ENCODE assay signal across 23 cellular contexts in the genomic region with DNA sequence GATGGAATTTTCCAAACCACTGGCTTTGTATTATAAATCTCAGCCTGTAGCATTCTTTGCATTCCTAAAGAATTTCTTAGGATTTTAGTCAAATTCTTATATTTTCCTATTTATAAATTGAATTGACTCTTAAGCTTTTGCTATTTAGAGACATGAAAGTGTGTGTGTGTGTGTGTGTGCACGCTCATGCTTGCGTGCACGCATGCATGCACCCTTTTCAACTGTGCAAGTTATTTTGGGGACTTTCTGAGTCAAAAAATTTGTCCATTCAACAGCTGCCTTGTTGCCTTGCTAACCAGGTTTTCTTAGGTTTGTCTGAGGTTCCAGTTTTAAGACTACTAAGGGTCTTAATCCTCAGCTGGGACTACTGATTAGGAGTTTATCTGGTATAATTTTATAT. TPM values are rescaled to one million over a fixed set of nuclear protein-coding genes. Genes with fewer than 3 reads are reported as not detected.
DNase-seq lines count a peak whose midpoint lies in the region; ATAC-seq, FAIRE-seq and TF ChIP-seq lines count a peak whose summit lies in the region.
"Had no signal": no experiment of that assay in that cellular context is flagged by ENCODE, and none has a peak within 500 bp of the region (broad histone marks: within the 10 kb centered on the region; RNA-seq: fewer than 3 reads in every experiment).

No MANE protein-coding gene starts in this region.

- H3K4me3 ChIP-seq in GM12865 (ENCODE audit: low read depth, low read length) (peak overlapping the region; percentile 45), GM12878 (no peak overlapping the region)

- H3K36me3 ChIP-seq in GM12878 (ENCODE audit: control insufficient read depth in 2 of 2, insufficient read depth in 2 of 2, low read length in 1 of 2) = peaks cover 4 to 31% of the 10 kb centered on the region in 2 experiments; a peak in 3 of 4 replicates

- H3K9ac ChIP-seq in GM12878 (ENCODE audit: control insufficient read depth, insufficient read depth, low read length) = peak overlapping the region; percentile 73

- TF ChIP-seq CTCF in GM12865 (IDR thresholded peaks at IDR 0.05; ENCODE audit: insufficient read depth, low read depth, low read length, missing control alignments) (no peak), GM12878 (IDR thresholded peaks at IDR 0.05 in 2 of 3, conservative IDR thresholded peaks at IDR 0.05 in 1 of 3; ENCODE audit: control insufficient read depth in 2 of 3, extremely low read depth in 1 of 3, insufficient read depth in 1 of 3, low read depth in 3 of 3, low read length in 3 of 3) (no peak)

- no peak for FAIRE-seq in GM12878 (lab: Jason Lieb, UNC)
- FAIRE-seq: D721Med had no signal

- H3K4me1 ChIP-seq in GM12878 (ENCODE audit: control insufficient read depth, insufficient read depth, low read length) = peaks cover 47% of the 10 kb centered on the region

- intact Hi-C loops in GM12878 (cut with micrococcal nuclease; ENCODE audit: unreplicated experiment) = loop anchor here (1.0 kb wide), 1 partner anchor 9 kb away; no protein-coding TSS in a partner anchor

- no peaks in the 10 kb centered on the region; the same call in 1 of the 3 replicates for H3K9me3 ChIP-seq in GM12878 (replicated peaks; ENCODE audit: control insufficient read depth, insufficient read depth, low read length)

- CTCF ChIA-PET in GM12878 (lab: Yijun Ruan, JAX) = interaction anchor here (0.8 to 4.4 kb wide), 10 partner anchors 7 to 193 kb away, joined by 3 to 34 read pairs (median 3); no protein-coding TSS in a partner anchor

- H3K27ac ChIP-seq in GM12878 (ENCODE audit: control insufficient read depth, insufficient read depth) = peak overlapping the region; percentile 99
- H3K27ac ChIP-seq in caudate nucleus (ENCODE audit: low read depth, low read length) = no peak overlapping the region
- H3K27ac ChIP-seq: C4-2B had no signal

- DNase-seq in GM12865 (ENCODE audit: low read depth) = peak; percentile 89
- DNase-seq in GM12878 (ENCODE audit: low read depth, low spot score) = peak; percentile 89
- no peak for DNase-seq in caudate nucleus (lab: John Stamatoyannopoulos, UW)
- DNase-seq in SHP77 treated with DMSO at 0.1 percent for 48 hours (lab: John Stamatoyannopoulos, UW) = no peak
- no peak for DNase-seq in GM19238 (ENCODE audit: insufficient read length, low spot score)
- DNase-seq: ACHN; activated CD4-positive, alpha-beta T cell treated with anti-CD3 and anti-CD28 coated beads, Interleukin-2, amount 50 U/mL, for 48 hours; activated CD4-positive, CD25-positive, alpha-beta regulatory T cell; activated CD8-positive, alpha-beta memory T cell treated with anti-CD3 and anti-CD28 coated beads, Interleukin-2, amount 50 U/mL, for 48 hours; activated naive CD8-positive, alpha-beta T cell treated with anti-CD3 and anti-CD28 coated beads, Interleukin-2, amount 50 U/mL, for 24 hours; effector CD8-positive, alpha-beta T cell; foreskin melanocyte; HFFc6; hypothalamus; Kasumi-1; NCI-H1930; NCI-H2227 treated with DMSO at 0.1 percent for 48 hours; NCI-H774 had no signal

- in situ Hi-C loops in GM12878 (cut with MboI) = no loop called here

- no peak for TF ChIP-seq POLR2A in GM12878 (IDR thresholded peaks at IDR 0.05; ENCODE audit: low read depth, low read length)

- TF ChIP-seq RAD21 in GM12878 (IDR thresholded peaks at IDR 0.05; ENCODE audit: insufficient read depth, low read depth, low read length) = 0 out of 2 replicates have a peak, but pooled peaks have one; percentile 27

- H3K79me2 ChIP-seq in GM12878 (ENCODE audit: control insufficient read depth, insufficient read depth, low read length) = peaks cover 12% of the 10 kb centered on the region

- RAD21 ChIA-PET in GM12878 (lab: Charles Lee; ENCODE audit: unreplicated experiment) = interaction anchor here (0.6 to 14.1 kb wide), 10 partner anchors 9 to 158 kb away, joined by 3 to 229 read pairs (median 8); partner anchors contain the start of gene GPATCH2L

- no peaks in the 10 kb centered on the region for H4K20me1 ChIP-seq in GM12878 (ENCODE audit: control insufficient read depth, insufficient read depth)

- 2% methylated on average over 3 of the region's 3 CpGs for WGBS in GM12878 (ENCODE audit: insufficient coverage, insufficient replicate concordance, low lambda C conversion rate, missing lambda C conversion rate)

- SMC1A ChIA-PET in GM12878 (lab: Charles Lee; ENCODE audit: uncharacterized antibody, unreplicated experiment) = interaction anchor here (0.6 to 11.3 kb wide), 13 partner anchors 9 to 158 kb away, joined by 3 to 148 read pairs (median 6); partner anchors contain the start of gene GPATCH2L

- peak overlapping the region; percentile 95 for H3K4me2 ChIP-seq in GM12878 (ENCODE audit: control insufficient read depth, insufficient read depth)

- no TSS peak for BruUV-seq in GM12878 (replicated peaks; lab: Mats Ljungman, UMichigan)

- TF ChIP-seq EP300 in GM12878 (IDR thresholded peaks at IDR 0.05; ENCODE audit: borderline replicate concordance in 1 of 2, control insufficient read depth in 1 of 2, low read depth in 2 of 2, low read length in 2 of 2) = peak; percentile 95 to 100

- POLR2A ChIA-PET in GM12878 (lab: Charles Lee) = interaction anchor here (1.0 to 6.0 kb wide), 7 partner anchors 8 to 157 kb away, joined by 4 to 85 read pairs (median 7); partner anchors contain the start of gene GPATCH2L

- no peaks in the 10 kb centered on the region for H3K27me3 ChIP-seq in GM12878 (replicated peaks in 1 of 2; ENCODE audit: control insufficient read depth in 2 of 2, insufficient read depth in 2 of 2, low read length in 1 of 2)

- no peak overlapping the region for H2AFZ ChIP-seq in GM12878 (ENCODE audit: control insufficient read depth, low read depth, low read length)

- ATAC-seq in GM19372 (IDR thresholded peaks at IDR 0.05; ENCODE audit: low read depth, unreplicated experiment) (peak; percentile 68), HG02885 (IDR thresholded peaks at IDR 0.05; ENCODE audit: poor library complexity, unreplicated experiment) (peak; percentile 77), GM12878 (peak; percentile 79), GM21360 (IDR thresholded peaks at IDR 0.05; ENCODE audit: unreplicated experiment) (no peak)
- ATAC-seq: activated naive CD8-positive, alpha-beta T cell treated with anti-CD3 and anti-CD28 coated beads, Interleukin-2, amount 50 U/mL, for 24 hours had no signal

TF ChIP-seq in GM12878, 131 proteins besides CTCF, POLR2A, EP300 and RAD21 (continues in another document):
- no peak for TF ChIP-seq ZNF622 (IDR thresholded peaks at IDR 0.05)
- TF ChIP-seq PML (IDR thresholded peaks at IDR 0.05; ENCODE audit: low read length) = peak; percentile 70; the same call in 1 of the 2 replicates
- peak; percentile 62 for TF ChIP-seq NBN (IDR thresholded peaks at IDR 0.05)
- no peak for TF ChIP-seq ESRRA (IDR thresholded peaks at IDR 0.05; ENCODE audit: low read length)
- TF ChIP-seq, protein P1, sequence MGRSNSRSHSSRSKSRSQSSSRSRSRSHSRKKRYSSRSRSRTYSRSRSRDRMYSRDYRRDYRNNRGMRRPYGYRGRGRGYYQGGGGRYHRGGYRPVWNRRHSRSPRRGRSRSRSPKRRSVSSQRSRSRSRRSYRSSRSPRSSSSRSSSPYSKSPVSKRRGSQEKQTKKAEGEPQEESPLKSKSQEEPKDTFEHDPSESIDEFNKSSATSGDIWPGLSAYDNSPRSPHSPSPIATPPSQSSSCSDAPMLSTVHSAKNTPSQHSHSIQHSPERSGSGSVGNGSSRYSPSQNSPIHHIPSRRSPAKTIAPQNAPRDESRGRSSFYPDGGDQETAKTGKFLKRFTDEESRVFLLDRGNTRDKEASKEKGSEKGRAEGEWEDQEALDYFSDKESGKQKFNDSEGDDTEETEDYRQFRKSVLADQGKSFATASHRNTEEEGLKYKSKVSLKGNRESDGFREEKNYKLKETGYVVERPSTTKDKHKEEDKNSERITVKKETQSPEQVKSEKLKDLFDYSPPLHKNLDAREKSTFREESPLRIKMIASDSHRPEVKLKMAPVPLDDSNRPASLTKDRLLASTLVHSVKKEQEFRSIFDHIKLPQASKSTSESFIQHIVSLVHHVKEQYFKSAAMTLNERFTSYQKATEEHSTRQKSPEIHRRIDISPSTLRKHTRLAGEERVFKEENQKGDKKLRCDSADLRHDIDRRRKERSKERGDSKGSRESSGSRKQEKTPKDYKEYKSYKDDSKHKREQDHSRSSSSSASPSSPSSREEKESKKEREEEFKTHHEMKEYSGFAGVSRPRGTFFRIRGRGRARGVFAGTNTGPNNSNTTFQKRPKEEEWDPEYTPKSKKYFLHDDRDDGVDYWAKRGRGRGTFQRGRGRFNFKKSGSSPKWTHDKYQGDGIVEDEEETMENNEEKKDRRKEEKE (IDR thresholded peaks at IDR 0.05) = no peak
- peak; percentile 99 for TF ChIP-seq FOXM1 (IDR thresholded peaks at IDR 0.05; ENCODE audit: low read depth, low read length)
- TF ChIP-seq ZNF207 (IDR thresholded peaks at IDR 0.05; ENCODE audit: borderline replicate concordance) = no peak
- TF ChIP-seq SUPT20H (IDR thresholded peaks at IDR 0.05; ENCODE audit: borderline replicate concordance, control insufficient read depth, low read depth, low read length) = no peak
- peak; percentile 89 for TF ChIP-seq IRF4 (IDR thresholded peaks at IDR 0.05; ENCODE audit: low read depth, low read length)
- TF ChIP-seq SRF (IDR thresholded peaks at IDR 0.05; ENCODE audit: low read depth in 2 of 2, low read length in 2 of 2) = no peak
- TF ChIP-seq CEBPB (IDR thresholded peaks at IDR 0.05; ENCODE audit: borderline replicate concordance in 1 of 2, low read depth in 2 of 2, low read length in 2 of 2) = 0 out of 4 replicates have a peak, but pooled peaks of 1 of the 2 experiments have one; percentile 74
- TF ChIP-seq ZNF217 (IDR thresholded peaks at IDR 0.05) = no peak
- no peak; the same call in 1 of the 2 replicates for TF ChIP-seq RB1 (IDR thresholded peaks at IDR 0.05; ENCODE audit: borderline replicate concordance)

RNA-seq across cellular contexts. Expression of gene GPATCH2L, which starts 42.6 kb away (rescaled TPM):
- 1,448 and 1,558 TPM in 2 replicates for total RNA-seq in GM12878 (2013; cell fraction: nucleolus; rRNA removed)
- total RNA-seq in GM12878 (2014; rRNA removed) (31.7 and 32.9 TPM in 2 replicates), GM12878 (2014; rRNA removed; fragmentation: Illumina TruSeq; extraction: Trizol) (27.6 and 30.4 TPM in 2 replicates), GM12878 (2021) (42.6 and 50.9 TPM in 2 replicates)
- polyA plus RNA-seq in GM12878 (2011; ENCODE audit: low read depth) = 30.7 TPM
- polyA plus RNA-seq in GM12878 (2011; rRNA removed) (45.0 and 45.6 TPM in 2 replicates), GM12878 (2014; fragmentation: Illumina TruSeq; extraction: Trizol) (20.4 and 24.3 TPM in 2 replicates), GM12878 (2014; fragmentation: Nextera tagmentation; extraction: Ambion mirVana) (10 to 100 TPM in 1 of 2 experiments, 1 to 10 TPM in 1; 9.1 to 12.9 TPM), GM12878 (2014; rRNA removed) (16.6 and 22.5 TPM in 2 replicates), GM12878 (2016; fragmentation: Nextera tagmentation; extraction: Ambion mirVana) (10 to 100 TPM; 20.8 to 26.3 TPM)
- 25.7 and 30.3 TPM in 2 replicates for polyA plus RNA-seq in GM12878 (2011; cell fraction: cytosol; rRNA removed)
- 105 and 112 TPM in 2 replicates for polyA plus RNA-seq in GM12878 (2011; cell fraction: nucleus; rRNA removed)
- 29.1 and 43.6 TPM in 2 replicates for polyA plus RNA-seq in GM12878 (2012)
- polyA minus RNA-seq in GM12878 (2011; rRNA and poly(A)+ RNA removed) = 93.9 and 121 TPM in 2 replicates
- polyA minus RNA-seq in GM12878 (2011; cell fraction: cytosol; rRNA and poly(A)+ RNA removed) = 19.6 and 22.5 TPM in 2 replicates
- 154 and 176 TPM in 2 replicates for polyA minus RNA-seq in GM12878 (2011; cell fraction: nucleus; rRNA and poly(A)+ RNA removed)

Comparison
In these comparisons a context has a peak if more than half of its experiments do, and no peak if none do; other contexts are left out.
1. DNase-seq: peak in GM12865 (single experiment) and GM12878 (single experiment); none in caudate nucleus (0 of 61), SHP77 treated with DMSO at 0.1 percent for 48 hours (single experiment) and GM19238 (single experiment).